ENCODE assay signal across 11 cellular contexts in genomic region chr10:61978965-61979364, GRCh38.
A peak's percentile ranks its signal among the peaks of the same experiment; 100 is the strongest.
DNase-seq lines count a peak whose midpoint lies in the region; ATAC-seq and TF ChIP-seq lines count a peak whose summit lies in the region.
"Had no signal": no experiment of that assay in that cellular context is flagged by ENCODE, and none has a peak within 500 bp of the region (broad histone marks: within the 10 kb centered on the region; RNA-seq: fewer than 3 reads in every experiment).

No MANE protein-coding gene starts in this region.

- TF ChIP-seq CTCF in SK-N-SH (IDR thresholded peaks at IDR 0.05) (peak; percentile 23; the same call in 1 of the 2 replicates), fibroblast of villous mesenchyme (IDR thresholded peaks at IDR 0.05; ENCODE audit: insufficient read depth, low read depth, low read length) (peak; percentile 13), stomach (IDR thresholded peaks at IDR 0.05) (no peak)

- H3K4me2 ChIP-seq in SK-N-SH: no peak overlapping the region

- no peaks in the 10 kb centered on the region for H3K27me3 ChIP-seq in SK-N-SH (ENCODE audit: insufficient read depth)
- H3K27me3 ChIP-seq in stomach: no peaks in the 10 kb centered on the region
- H3K27me3 ChIP-seq: adrenal gland had no signal

- H2AFZ ChIP-seq in SK-N-SH (ENCODE audit: low read depth): no peak overlapping the region

- no peak overlapping the region for H3K4me3 ChIP-seq in SK-N-SH (ENCODE audit: low read depth in 2 of 2, low read length in 1 of 2)
- no peak overlapping the region for H3K4me3 ChIP-seq in fibroblast of villous mesenchyme (ENCODE audit: low read depth, low read length)
- H3K4me3 ChIP-seq in stomach: no peak overlapping the region
- H3K4me3 ChIP-seq: adrenal gland had no signal

- no peak for TF ChIP-seq POLR2A in stomach (IDR thresholded peaks at IDR 0.05)

- no peak overlapping the region for H3K9ac ChIP-seq in SK-N-SH

- H4K20me1 ChIP-seq in SK-N-SH (ENCODE audit: insufficient read depth): no peaks in the 10 kb centered on the region; the same call in 1 of the 2 replicates

- POLR2A ChIA-PET in SK-N-SH (lab: Yijun Ruan, JAX): no interaction called here

- ATAC-seq in SK-N-SH treated with all-trans-retinoic acid at 6 μM for 48 hours (no peak), sciatic nerve (peak; percentile 64), GM18520 (IDR thresholded peaks at IDR 0.05; ENCODE audit: unreplicated experiment) (no peak)

- H3K9me2 ChIP-seq in SK-N-SH: no peaks in the 10 kb centered on the region

- H3K27ac ChIP-seq in SK-N-SH (ENCODE audit: low read depth in 2 of 2, low read length in 1 of 2): no peak overlapping the region
- H3K27ac ChIP-seq in stomach: peak overlapping the region in 1 of 5 donors; percentile 64
- H3K27ac ChIP-seq: adrenal gland had no signal

- CTCF ChIA-PET in SK-N-SH (lab: Yijun Ruan, JAX): no interaction called here

- peaks cover 57% of the 10 kb centered on the region for H3K79me2 ChIP-seq in SK-N-SH (ENCODE audit: insufficient read depth)

- 0 out of 2 replicates have a peak, but pooled peaks have one; percentile 2 for TF ChIP-seq RAD21 in SK-N-SH (IDR thresholded peaks at IDR 0.05; ENCODE audit: low read length)

- H3K4me1 ChIP-seq in SK-N-SH (ENCODE audit: control insufficient read depth in 1 of 2, insufficient read depth in 2 of 2, low read depth in 1 of 2, low read length in 1 of 2) (peaks cover 14 to 19% of the 10 kb centered on the region in 2 experiments; a peak in 3 of 4 replicates), stomach (peaks cover 25 to 60% (median 39%) of the 10 kb centered on the region in 4 donors)

- intact Hi-C loops in sciatic nerve (cut with DNase I): no loop called here
- intact Hi-C loops in stomach (cut with DNase I; ENCODE audit: low total_unique reads): no loop called here

- H3K9me3 ChIP-seq in SK-N-SH (no peaks in the 10 kb centered on the region), stomach (no peaks in the 10 kb centered on the region)
- H3K9me3 ChIP-seq: adrenal gland had no signal

- 96% methylated on average over 5 of the region's 5 CpGs for WGBS in SK-N-SH (ENCODE audit: low lambda C conversion rate)
- 78 to 92% (median 81%) methylated on average over 5 of the region's 5 CpGs for WGBS in stomach, 5 donors

- H3K36me3 ChIP-seq in SK-N-SH (replicated peaks in 1 of 2; ENCODE audit: control insufficient read depth in 1 of 2, insufficient read depth in 2 of 2, low read length in 1 of 2) (no peaks in the 10 kb centered on the region), stomach (no peaks in the 10 kb centered on the region)
- H3K36me3 ChIP-seq: adrenal gland had no signal

- peaks cover 25% of the 10 kb centered on the region for H3F3A ChIP-seq in SK-N-SH (replicated peaks; ENCODE audit: insufficient read depth)

- TF ChIP-seq EP300 in SK-N-SH (IDR thresholded peaks at IDR 0.05; ENCODE audit: borderline replicate concordance in 1 of 2, low read depth in 1 of 2, low read length in 1 of 2): no peak
- no peak for TF ChIP-seq EP300 in stomach (IDR thresholded peaks at IDR 0.05)

- DNase-seq in SK-N-SH (no peak), NOMO-1 treated with DMSO at 0.1 percent for 48 hours (lab: John Stamatoyannopoulos, UW; ENCODE audit: unreplicated experiment) (peak; percentile 32), fibroblast of villous mesenchyme (ENCODE audit: low read depth) (no peak), sciatic nerve (ENCODE audit: low spot score) (no peak), stomach (no peak), GOT3 (lab: John Stamatoyannopoulos, UW) (no peak)
- DNase-seq: activated CD4-positive, alpha-beta T cell treated with anti-CD3 and anti-CD28 coated beads, Interleukin-2, amount 10 ng/mL, durations not matched to agents 7 days and 5 days; NCI-H2029 treated with DMSO at 0.1 percent for 48 hours had no signal

TF ChIP-seq in SK-N-SH, 30 proteins besides CTCF, POLR2A, EP300 and RAD21 (continues in another document):
- no peak for TF ChIP-seq FOXJ3 (CRISPR knock-in tag; IDR thresholded peaks at IDR 0.05)
- TF ChIP-seq SMC3 (IDR thresholded peaks at IDR 0.05; ENCODE audit: low read depth, low read length): no peak
- TF ChIP-seq USF2 (IDR thresholded peaks at IDR 0.05; ENCODE audit: borderline replicate concordance, low read depth, low read length): no peak
- no peak for TF ChIP-seq REST (IDR thresholded peaks at IDR 0.05; ENCODE audit: low read depth, low read length)
- TF ChIP-seq CHD2 (IDR thresholded peaks at IDR 0.05; ENCODE audit: low read length, partially characterized antibody): no peak
- no peak for TF ChIP-seq GATA2 (CRISPR knock-in tag; IDR thresholded peaks at IDR 0.05)

TF ChIP-seq in SK-N-SH treated with all-trans-retinoic acid at 6 μM for 48 hours, 23 proteins besides CTCF, POLR2A, EP300 and RAD21:
- TF ChIP-seq CSDC2 (CRISPR knock-in tag; IDR thresholded peaks at IDR 0.05): no peak
- TF ChIP-seq PATZ1 (CRISPR knock-in tag; IDR thresholded peaks at IDR 0.05; ENCODE audit: borderline replicate concordance): no peak
- TF ChIP-seq PPARA (CRISPR knock-in tag; IDR thresholded peaks at IDR 0.05; ENCODE audit: borderline replicate concordance): no peak
- TF ChIP-seq ZFP30 (CRISPR knock-in tag; IDR thresholded peaks at IDR 0.05): no peak
- TF ChIP-seq ZNF565 (CRISPR knock-in tag; conservative IDR thresholded peaks at IDR 0.05; ENCODE audit: low read depth): no peak
- no peak for TF ChIP-seq SNAI2 (CRISPR knock-in tag; IDR thresholded peaks at IDR 0.05)
- TF ChIP-seq ISL1 (CRISPR knock-in tag; IDR thresholded peaks at IDR 0.05): no peak
- no peak for TF ChIP-seq ARNTL (CRISPR knock-in tag; IDR thresholded peaks at IDR 0.05; ENCODE audit: borderline replicate concordance, low read depth)
- no peak for TF ChIP-seq TCF4 (CRISPR knock-in tag; IDR thresholded peaks at IDR 0.05; ENCODE audit: borderline replicate concordance)
- no peak for TF ChIP-seq GLIS3 (CRISPR knock-in tag; IDR thresholded peaks at IDR 0.05)
- no peak for TF ChIP-seq POU6F1 (CRISPR knock-in tag; IDR thresholded peaks at IDR 0.05; ENCODE audit: borderline replicate concordance, low read depth)
- TF ChIP-seq ZC3H10 (CRISPR knock-in tag; IDR thresholded peaks at IDR 0.05): no peak
- no peak for TF ChIP-seq OSR1 (CRISPR knock-in tag; IDR thresholded peaks at IDR 0.05)
- TF ChIP-seq ZFP3 (CRISPR knock-in tag; IDR thresholded peaks at IDR 0.05): no peak
- TF ChIP-seq RARB (CRISPR knock-in tag; IDR thresholded peaks at IDR 0.05): no peak
- no peak for TF ChIP-seq TOX (CRISPR knock-in tag; IDR thresholded peaks at IDR 0.05; ENCODE audit: borderline replicate concordance)
- TF ChIP-seq CSRNP3 (CRISPR knock-in tag; IDR thresholded peaks at IDR 0.05): no peak

Comparison
In these comparisons a context has a peak if more than half of its experiments do, and no peak if none do; other contexts are left out.
1. CTCF ChIP-seq: peak in SK-N-SH (single experiment) and fibroblast of villous mesenchyme (single experiment); none in stomach (0 of 7).